In the genomic region with DNA sequence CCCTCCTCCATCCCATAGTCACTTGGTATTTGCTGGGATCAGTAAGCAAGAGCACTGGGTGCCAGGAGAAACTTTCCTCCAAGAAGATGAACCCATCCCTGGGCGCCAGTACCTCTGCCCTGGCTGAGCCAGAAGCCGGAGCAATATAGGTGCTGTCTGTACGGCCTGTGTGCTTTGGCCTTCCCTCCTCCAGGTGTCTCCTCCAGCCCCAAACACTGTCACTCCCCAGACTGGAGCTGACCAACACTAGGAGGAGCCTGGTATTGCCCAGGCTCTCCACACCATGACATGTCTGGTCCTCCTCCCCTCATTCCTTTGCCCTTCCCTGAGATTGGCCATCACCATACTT, we compare ENCODE assay signal across 22 cellular contexts. TPM values are rescaled to one million over a fixed set of nuclear protein-coding genes. Genes with fewer than 3 reads are reported as not detected.
A peak's percentile ranks its signal among the peaks of the same experiment; 100 is the strongest.
DNase-seq lines count a peak whose midpoint lies in the region; ATAC-seq, FAIRE-seq and TF ChIP-seq lines count a peak whose summit lies in the region.
"Had no signal": no experiment of that assay in that cellular context is flagged by ENCODE, and none has a peak within 500 bp of the region (broad histone marks: within the 10 kb centered on the region; RNA-seq: fewer than 3 reads in every experiment).

No MANE protein-coding gene starts in this region.

- no peak overlapping the region for H3K56ac ChIP-seq in mesendoderm (ENCODE audit: low read length)

- no peak overlapping the region for H2BK15ac ChIP-seq in mesendoderm (replicated peaks; ENCODE audit: low read depth)

- H3K79me2 ChIP-seq in K562 (ENCODE audit: control insufficient read depth, insufficient read depth, low read length) (peaks cover 8% of the 10 kb centered on the region; the same call in 2 of the 3 replicates), mesendoderm (ENCODE audit: control insufficient read depth, insufficient read depth, low read length) (no peaks in the 10 kb centered on the region)

- peaks cover 4 to 7% of the 10 kb centered on the region in 2 experiments; a peak in 4 of 5 replicates for H3K4me1 ChIP-seq in K562 (replicated peaks in 1 of 2; ENCODE audit: control insufficient read depth in 2 of 2, insufficient read depth in 2 of 2, low read length in 2 of 2)
- H3K4me1 ChIP-seq in mesendoderm (ENCODE audit: control insufficient read depth, low read depth, low read length): peaks cover 3% of the 10 kb centered on the region

- TF ChIP-seq CTCF in K562 (IDR thresholded peaks at IDR 0.05 in 2 of 3, conservative IDR thresholded peaks at IDR 0.05 in 1 of 3; ENCODE audit: insufficient read depth in 2 of 3, low read depth in 1 of 3, low read length in 3 of 3): peak in 2 of 3 experiments; percentile 26 to 37; a peak in 3 of 6 replicates

- no peak overlapping the region for H3K4ac ChIP-seq in mesendoderm (ENCODE audit: low read depth, low read length)

- TF ChIP-seq POLR2A in K562 (conservative IDR thresholded peaks at IDR 0.05): no peak

- intact Hi-C loops in K562 (cut with micrococcal nuclease): loop anchor here (10.0 kb wide), 2 partner anchors 209 to 279 kb away; no protein-coding TSS in a partner anchor

- no peak for TF ChIP-seq EP300 in K562 (IDR thresholded peaks at IDR 0.05; ENCODE audit: low read length)

- ATAC-seq in K562: no peak
- no peak for ATAC-seq in stimulated activated memory B cell treated with anti-CD40 and anti-IgM and Interleukin-4, amounts not matched to agents 10 μg/mL and 1 μg/mL and 100 μg/mL, for 72 hours
- ATAC-seq: PC-3, Right ventricle myocardium inferior had no signal

- H3K23ac ChIP-seq in mesendoderm (ENCODE audit: low read length): no peak overlapping the region

- H2BK5ac ChIP-seq in mesendoderm (ENCODE audit: low read length): no peak overlapping the region

- H3K27ac ChIP-seq in K562 (ENCODE audit: extremely low read depth, low read depth, low read length) (no peak overlapping the region), mesendoderm (ENCODE audit: low read depth, low read length) (no peak overlapping the region), substantia nigra (ENCODE audit: low read depth, low read length, poor library complexity, severe bottlenecking) (no peak overlapping the region)
- H3K27ac ChIP-seq: BLaER1, HL-60 had no signal

- H3K27me3 ChIP-seq in K562 (ENCODE audit: control insufficient read depth in 2 of 2, insufficient read depth in 2 of 2, low read length in 2 of 2): no peaks in the 10 kb centered on the region
- no peaks in the 10 kb centered on the region for H3K27me3 ChIP-seq in mesendoderm (ENCODE audit: insufficient read depth, low read length, poor library complexity)
- H3K27me3 ChIP-seq: BLaER1 had no signal

- no peaks in the 10 kb centered on the region for H3K9me3 Mint-ChIP-seq in activated CD4-positive, alpha-beta T cell treated with anti-CD3 and anti-CD28 coated beads, Interleukin-2, amount 10 ng/mL, durations not matched to agents 7 days and 5 days
- H3K9me3 Mint-ChIP-seq in stimulated activated memory B cell treated with anti-CD40 and anti-IgM and Interleukin-4, amounts not matched to agents 10 μg/mL and 1 μg/mL and 100 μg/mL, for 72 hours: no peaks in the 10 kb centered on the region

- CTCF ChIA-PET in activated CD4-positive, alpha-beta T cell treated with anti-CD3 and anti-CD28 coated beads, Interleukin-2, amount 10 ng/mL, durations not matched to agents 7 days and 5 days (lab: Charles Lee): interaction anchor here (1.4 to 2.0 kb wide), 2 partner anchors 10 to 32 kb away, joined by 3 to 5 read pairs; no protein-coding TSS in a partner anchor
- CTCF ChIA-PET in K562 (lab: Yijun Ruan, JAX; ENCODE audit: low intra/inter-chr PET ratio): no interaction called here

- H2AK5ac ChIP-seq in mesendoderm (ENCODE audit: low read length): no peak overlapping the region

- H3K4me3 ChIP-seq in K562 (no peak overlapping the region), mesendoderm (ENCODE audit: low read length) (no peak overlapping the region)
- H3K4me3 ChIP-seq: BLaER1, HAP-1 had no signal

- BruUV-seq in K562 (replicated peaks; lab: Mats Ljungman, UMichigan): no TSS peak

- no peaks in the 10 kb centered on the region for H3K36me3 Mint-ChIP-seq in activated CD4-positive, alpha-beta T cell treated with anti-CD3 and anti-CD28 coated beads, Interleukin-2, amount 10 ng/mL, durations not matched to agents 7 days and 5 days (ENCODE audit: low read depth)
- no peaks in the 10 kb centered on the region for H3K36me3 Mint-ChIP-seq in stimulated activated memory B cell treated with anti-CD40 and anti-IgM and Interleukin-4, amounts not matched to agents 10 μg/mL and 1 μg/mL and 100 μg/mL, for 72 hours

- H3K4me2 ChIP-seq in K562 (ENCODE audit: insufficient read depth, low read length): no peak overlapping the region
- H3K4me2 ChIP-seq in mesendoderm (ENCODE audit: low read length): no peak overlapping the region
- H3K4me2 ChIP-seq: BLaER1 had no signal

- H3K27ac Mint-ChIP-seq in activated CD4-positive, alpha-beta T cell treated with anti-CD3 and anti-CD28 coated beads, Interleukin-2, amount 10 ng/mL, durations not matched to agents 7 days and 5 days: peak overlapping the region; percentile 36
- H3K27ac Mint-ChIP-seq in stimulated activated memory B cell treated with anti-CD40 and anti-IgM and Interleukin-4, amounts not matched to agents 10 μg/mL and 1 μg/mL and 100 μg/mL, for 72 hours: no peak overlapping the region

- POLR2A ChIA-PET in activated CD4-positive, alpha-beta T cell treated with anti-CD3 and anti-CD28 coated beads, Interleukin-2, amount 10 ng/mL, durations not matched to agents 7 days and 5 days (lab: Charles Lee): no interaction called here
- POLR2A ChIA-PET in K562 (lab: Yijun Ruan, JAX): no interaction called here

- no peaks in the 10 kb centered on the region for H3K9me1 ChIP-seq in K562 (ENCODE audit: control insufficient read depth, insufficient read depth, low read length)

- no peak for DNase-seq in activated CD4-positive, alpha-beta T cell treated with anti-CD3 and anti-CD28 coated beads, Interleukin-2, amount 10 ng/mL, durations not matched to agents 7 days and 5 days
- no peak for DNase-seq in activated CD4-positive, alpha-beta T cell treated with anti-CD3 and anti-CD28 coated beads for 48 hours
- DNase-seq in K562 (ENCODE audit: extremely low read depth in 1 of 4, low spot score in 3 of 4) (no peak), mesendoderm (peak; percentile 59), urothelium cell line (ENCODE audit: low spot score) (no peak), substantia nigra (lab: John Stamatoyannopoulos, UW) (no peak)
- DNase-seq in stimulated activated CD4-positive, alpha-beta T cell treated with anti-CD3 and anti-CD28 coated beads, Interleukin-4, amount 100 ng/mL, for 4 hours: no peak
- DNase-seq: KBM-7, MV-4-11, NCI-H1417 treated with DMSO at 0.1 percent for 48 hours, NCI-H1930, NCI-H748 treated with DMSO at 0.1 percent for 48 hours, PC-3 had no signal

- FAIRE-seq in K562 (lab: Jason Lieb, UNC) (no peak), urothelium cell line (lab: Jason Lieb, UNC) (peak; percentile 37)
- FAIRE-seq: A204.1, GM19239 had no signal

- in situ Hi-C loops in K562 (cut with MboI): no loop called here

- WGBS in K562 (ENCODE audit: insufficient coverage, low coverage, missing lambda C conversion rate): 67% methylated on average over 2 of the region's 3 CpGs
- WGBS in mesendoderm (ENCODE audit: extremely low coverage, insufficient coverage, low lambda C conversion rate): no CpG with 5 or more reads among the region's 3 CpGs

- no peak overlapping the region for H4K5ac ChIP-seq in mesendoderm (ENCODE audit: low read length)

- H3K18ac ChIP-seq in mesendoderm (ENCODE audit: low read length): no peak overlapping the region

- no peak overlapping the region for H4K8ac ChIP-seq in mesendoderm (ENCODE audit: low read depth, low read length)

- no peak for TF ChIP-seq RAD21 in K562 (CRISPR knock-in tag; conservative IDR thresholded peaks at IDR 0.05 in 1 of 2, IDR thresholded peaks at IDR 0.05 in 1 of 2)

- H2AFZ ChIP-seq in K562 (ENCODE audit: low read depth, low read length): no peak overlapping the region

- H3K4me3 Mint-ChIP-seq in activated CD4-positive, alpha-beta T cell treated with anti-CD3 and anti-CD28 coated beads, Interleukin-2, amount 10 ng/mL, durations not matched to agents 7 days and 5 days: no peak overlapping the region
- no peak overlapping the region for H3K4me3 Mint-ChIP-seq in stimulated activated memory B cell treated with anti-CD40 and anti-IgM and Interleukin-4, amounts not matched to agents 10 μg/mL and 1 μg/mL and 100 μg/mL, for 72 hours

- H3K79me1 ChIP-seq in mesendoderm (ENCODE audit: low read length): no peaks in the 10 kb centered on the region

- no peaks in the 10 kb centered on the region for H3K27me3 Mint-ChIP-seq in activated CD4-positive, alpha-beta T cell treated with anti-CD3 and anti-CD28 coated beads, Interleukin-2, amount 10 ng/mL, durations not matched to agents 7 days and 5 days
- H3K27me3 Mint-ChIP-seq in stimulated activated memory B cell treated with anti-CD40 and anti-IgM and Interleukin-4, amounts not matched to agents 10 μg/mL and 1 μg/mL and 100 μg/mL, for 72 hours: no peaks in the 10 kb centered on the region

- no peaks in the 10 kb centered on the region for H3K9me3 ChIP-seq in K562 (replicated peaks; ENCODE audit: control insufficient read depth, insufficient read depth, low read depth, low read length)
- H3K9me3 ChIP-seq: BLaER1, HAP-1 had no signal

- H3K9ac ChIP-seq in K562 (ENCODE audit: insufficient read depth in 1 of 2, low read depth in 2 of 2, low read length in 2 of 2) (no peak overlapping the region), mesendoderm (ENCODE audit: low read length) (no peak overlapping the region)
- H3K9ac ChIP-seq: BLaER1 had no signal

- H4K20me1 ChIP-seq in K562 (replicated peaks; ENCODE audit: control insufficient read depth, insufficient read depth, low read length): no peaks in the 10 kb centered on the region
- H4K20me1 ChIP-seq: BLaER1 had no signal

- no peak overlapping the region for H2BK120ac ChIP-seq in mesendoderm (ENCODE audit: low read depth, low read length)

- peaks cover 13% of the 10 kb centered on the region for H3K4me1 Mint-ChIP-seq in activated CD4-positive, alpha-beta T cell treated with anti-CD3 and anti-CD28 coated beads, Interleukin-2, amount 10 ng/mL, durations not matched to agents 7 days and 5 days
- peaks cover 14% of the 10 kb centered on the region for H3K4me1 Mint-ChIP-seq in stimulated activated memory B cell treated with anti-CD40 and anti-IgM and Interleukin-4, amounts not matched to agents 10 μg/mL and 1 μg/mL and 100 μg/mL, for 72 hours

- H3K36me3 ChIP-seq in K562 (ENCODE audit: control insufficient read depth, insufficient read depth, low read length): no peaks in the 10 kb centered on the region
- no peaks in the 10 kb centered on the region for H3K36me3 ChIP-seq in mesendoderm (ENCODE audit: control insufficient read depth, insufficient read depth, low read length)
- H3K36me3 ChIP-seq: BLaER1, HAP-1 had no signal

RNA-seq across cellular contexts. Expression of a gene that starts 4.9 kb away (rescaled TPM):
- total RNA-seq in activated CD4-positive, alpha-beta T cell treated with anti-CD3 and anti-CD28 coated beads, Interleukin-2, amount 10 ng/mL, durations not matched to agents 7 days and 5 days: 10 to 100 TPM; 17.0 to 17.8 TPM
- total RNA-seq in K562 (2011; cell fraction: chromatin; rRNA removed; ENCODE audit: low replicate concordance): 15.2 and 32.8 TPM in 2 replicates
- total RNA-seq in K562 (2011; cell fraction: nucleolus; rRNA removed): 24.2 and 29.0 TPM in 2 replicates
- 24.8 and 26.6 TPM in 2 replicates for total RNA-seq in K562 (2011; cell fraction: nucleoplasm; rRNA removed)
- total RNA-seq in K562 (2014; rRNA removed) (15.7 and 16.1 TPM in 2 replicates), K562 (2014; rRNA removed; fragmentation: Illumina TruSeq; extraction: Trizol) (10.6 and 12.1 TPM in 2 replicates), K562 (2015; rRNA removed; fragmentation: Illumina TruSeq; extraction: Trizol) (16.5 and 18.0 TPM in 2 replicates), K562 (2021) (10.8 and 16.0 TPM in 2 replicates)
- polyA plus RNA-seq in K562 (2011; rRNA removed) (10.7 and 12.0 TPM in 2 replicates), K562 (2014; fragmentation: Illumina TruSeq; extraction: Trizol) (17.8 and 20.0 TPM in 2 replicates), K562 (2014; fragmentation: Nextera tagmentation; extraction: Ambion mirVana) (10 to 100 TPM in 1 of 2 experiments, 1 to 10 TPM in 1; 8.6 to 12.2 TPM), K562 (2014; rRNA removed) (13.8 and 15.4 TPM in 2 replicates)
- 12.6 and 21.3 TPM in 2 replicates for polyA plus RNA-seq in K562 (2011; cell fraction: cytosol; rRNA removed)
- 18.9 and 26.7 TPM in 2 replicates for polyA plus RNA-seq in K562 (2011; cell fraction: nucleus; rRNA removed)
- 16.9 and 25.5 TPM in 2 replicates for polyA plus RNA-seq in K562 (2012)
- 6.4 and 8.0 TPM in 2 replicates for polyA minus RNA-seq in K562 (2011; rRNA and poly(A)+ RNA removed)
- 5.8 and 10.6 TPM in 2 replicates for polyA minus RNA-seq in K562 (2011; cell fraction: cytosol; rRNA and poly(A)+ RNA removed)
- 16.4 and 23.4 TPM in 2 replicates for polyA minus RNA-seq in K562 (2011; cell fraction: nucleus; rRNA and poly(A)+ RNA removed)
- polyA plus RNA-seq in mesendoderm (2013, experiment 1 of 2): 13.4 TPM
- 13.7 TPM for polyA plus RNA-seq in mesendoderm (2013, experiment 2 of 2)

RNA-seq across cellular contexts. Expression of a gene that starts 5.0 kb away (rescaled TPM):
- total RNA-seq in activated CD4-positive, alpha-beta T cell treated with anti-CD3 and anti-CD28 coated beads, Interleukin-2, amount 10 ng/mL, durations not matched to agents 7 days and 5 days: 10 to 100 TPM; 11.9 to 13.8 TPM
- total RNA-seq in K562 (2011; cell fraction: chromatin; rRNA removed; ENCODE audit: low replicate concordance): 80.6 and 94.2 TPM in 2 replicates
- total RNA-seq in K562 (2011; cell fraction: nucleolus; rRNA removed): 40.1 and 42.7 TPM in 2 replicates
- total RNA-seq in K562 (2011; cell fraction: nucleoplasm; rRNA removed): 38.5 and 58.5 TPM in 2 replicates
- total RNA-seq in K562 (2014; rRNA removed) (8.0 and 9.7 TPM in 2 replicates), K562 (2014; rRNA removed; fragmentation: Illumina TruSeq; extraction: Trizol) (6.0 and 8.4 TPM in 2 replicates), K562 (2015; rRNA removed; fragmentation: Illumina TruSeq; extraction: Trizol) (7.8 and 9.6 TPM in 2 replicates), K562 (2021) (16.6 and 23.0 TPM in 2 replicates)
- polyA plus RNA-seq in K562 (2011; rRNA removed) (10.9 and 16.1 TPM in 2 replicates), K562 (2014; fragmentation: Illumina TruSeq; extraction: Trizol) (6.6 and 7.5 TPM in 2 replicates), K562 (2014; fragmentation: Nextera tagmentation; extraction: Ambion mirVana) (under 1 TPM; 0.39 to 0.74 TPM), K562 (2014; rRNA removed) (12.1 and 12.7 TPM in 2 replicates)
- 7.6 and 10.2 TPM in 2 replicates for polyA plus RNA-seq in K562 (2011; cell fraction: cytosol; rRNA removed)
- polyA plus RNA-seq in K562 (2011; cell fraction: nucleus; rRNA removed): 71.3 and 91.6 TPM in 2 replicates
- polyA plus RNA-seq in K562 (2012): 7.0 and 11.8 TPM in 2 replicates
- 12.9 and 18.1 TPM in 2 replicates for polyA minus RNA-seq in K562 (2011; rRNA and poly(A)+ RNA removed)
- 11.9 and 15.5 TPM in 2 replicates for polyA minus RNA-seq in K562 (2011; cell fraction: cytosol; rRNA and poly(A)+ RNA removed)
- 27.3 and 33.8 TPM in 2 replicates for polyA minus RNA-seq in K562 (2011; cell fraction: nucleus; rRNA and poly(A)+ RNA removed)
- polyA plus RNA-seq in mesendoderm (2013, experiment 1 of 2): 13.4 TPM
- polyA plus RNA-seq in mesendoderm (2013, experiment 2 of 2): 13.7 TPM

RNA-seq across cellular contexts. Expression of a gene that starts 51.2 kb away (rescaled TPM):
- 10 to 100 TPM; 15.0 to 15.4 TPM for total RNA-seq in activated CD4-positive, alpha-beta T cell treated with anti-CD3 and anti-CD28 coated beads, Interleukin-2, amount 10 ng/mL, durations not matched to agents 7 days and 5 days
- 4.8 and 8.6 TPM in 2 replicates for total RNA-seq in K562 (2011; cell fraction: chromatin; rRNA removed; ENCODE audit: low replicate concordance)
- total RNA-seq in K562 (2011; cell fraction: nucleolus; rRNA removed): 2.8 and 3.7 TPM in 2 replicates
- total RNA-seq in K562 (2011; cell fraction: nucleoplasm; rRNA removed): 7.8 and 14.2 TPM in 2 replicates
- total RNA-seq in K562 (2014; rRNA removed): 9.7 and 12.3 TPM in 2 replicates
- 15.4 and 16.6 TPM in 2 replicates for total RNA-seq in K562 (2014; rRNA removed; fragmentation: Illumina TruSeq; extraction: Trizol)
- total RNA-seq in K562 (2015; rRNA removed; fragmentation: Illumina TruSeq; extraction: Trizol): 11.2 and 12.0 TPM in 2 replicates
- total RNA-seq in K562 (2021): 13.1 and 14.0 TPM in 2 replicates
- 12.2 and 17.4 TPM in 2 replicates for polyA plus RNA-seq in K562 (2011; rRNA removed)
- polyA plus RNA-seq in K562 (2011; cell fraction: cytosol; rRNA removed): 7.0 and 10.5 TPM in 2 replicates
- polyA plus RNA-seq in K562 (2011; cell fraction: nucleus; rRNA removed): 5.1 and 5.2 TPM in 2 replicates
- polyA plus RNA-seq in K562 (2012): 6.9 and 7.1 TPM in 2 replicates
- 12.0 and 14.0 TPM in 2 replicates for polyA plus RNA-seq in K562 (2014; fragmentation: Illumina TruSeq; extraction: Trizol)
- 1 to 10 TPM; 3.3 to 4.7 TPM for polyA plus RNA-seq in K562 (2014; fragmentation: Nextera tagmentation; extraction: Ambion mirVana)
- polyA plus RNA-seq in K562 (2014; rRNA removed): 8.5 and 10.0 TPM in 2 replicates
- 18.8 and 23.4 TPM in 2 replicates for polyA minus RNA-seq in K562 (2011; rRNA and poly(A)+ RNA removed)
- polyA minus RNA-seq in K562 (2011; cell fraction: cytosol; rRNA and poly(A)+ RNA removed): 6.7 and 11.8 TPM in 2 replicates
- polyA minus RNA-seq in K562 (2011; cell fraction: nucleus; rRNA and poly(A)+ RNA removed): 2.8 and 4.6 TPM in 2 replicates
- 7.0 TPM for polyA plus RNA-seq in mesendoderm (2013, experiment 1 of 2)
- polyA plus RNA-seq in mesendoderm (2013, experiment 2 of 2): 7.3 TPM

RNA-seq across cellular contexts. Expression of a gene that starts 51.5 kb away (rescaled TPM):
- total RNA-seq in activated CD4-positive, alpha-beta T cell treated with anti-CD3 and anti-CD28 coated beads, Interleukin-2, amount 10 ng/mL, durations not matched to agents 7 days and 5 days: under 1 TPM; 0.10 to 0.27 TPM
- 0.16 and 0.56 TPM in 2 replicates for total RNA-seq in K562 (2011; cell fraction: chromatin; rRNA removed; ENCODE audit: low replicate concordance)
- not detected in 2 replicates for total RNA-seq in K562 (2011; cell fraction: nucleolus; rRNA removed)
- 0.23 TPM in 1 of 2 replicates, not detected in the other for total RNA-seq in K562 (2011; cell fraction: nucleoplasm; rRNA removed)
- total RNA-seq in K562 (2014; rRNA removed) (0.18 and 0.49 TPM in 2 replicates), K562 (2014; rRNA removed; fragmentation: Illumina TruSeq; extraction: Trizol) (0.25 and 0.86 TPM in 2 replicates), K562 (2015; rRNA removed; fragmentation: Illumina TruSeq; extraction: Trizol) (0.54 and 0.72 TPM in 2 replicates), K562 (2021) (0.11 and 0.22 TPM in 2 replicates)
- polyA plus RNA-seq in K562 (2011; rRNA removed) (0.04 and 0.32 TPM in 2 replicates), K562 (2014; fragmentation: Illumina TruSeq; extraction: Trizol) (0.17 and 0.42 TPM in 2 replicates), K562 (2014; fragmentation: Nextera tagmentation; extraction: Ambion mirVana) (under 1 TPM; 0.20 to 0.22 TPM), K562 (2014; rRNA removed) (0.29 TPM in 1 of 2 replicates, not detected in the other)
- 0.62 TPM in 1 of 2 replicates, not detected in the other for polyA plus RNA-seq in K562 (2011; cell fraction: cytosol; rRNA removed)
- 0.10 and 0.37 TPM in 2 replicates for polyA plus RNA-seq in K562 (2011; cell fraction: nucleus; rRNA removed)
- polyA plus RNA-seq in K562 (2012): 0.25 and 0.26 TPM in 2 replicates
- 0.33 and 0.63 TPM in 2 replicates for polyA minus RNA-seq in K562 (2011; rRNA and poly(A)+ RNA removed)
- not detected in 2 replicates for polyA minus RNA-seq in K562 (2011; cell fraction: cytosol; rRNA and poly(A)+ RNA removed)
- polyA minus RNA-seq in K562 (2011; cell fraction: nucleus; rRNA and poly(A)+ RNA removed): 0.40 TPM in 1 of 2 replicates, not detected in the other
- 1.4 TPM for polyA plus RNA-seq in mesendoderm (2013, experiment 1 of 2)
- polyA plus RNA-seq in mesendoderm (2013, experiment 2 of 2): 1.5 TPM

RNA-seq across cellular contexts. Expression of a gene that starts 54.7 kb away (rescaled TPM):
- not detected for total RNA-seq in activated CD4-positive, alpha-beta T cell treated with anti-CD3 and anti-CD28 coated beads, Interleukin-2, amount 10 ng/mL, durations not matched to agents 7 days and 5 days
- not detected in 2 replicates for total RNA-seq in K562 (2011; cell fraction: chromatin; rRNA removed; ENCODE audit: low replicate concordance)
- total RNA-seq in K562 (2011; cell fraction: nucleolus; rRNA removed): not detected in 2 replicates
- total RNA-seq in K562 (2011; cell fraction: nucleoplasm; rRNA removed): not detected in 2 replicates
- not detected in 2 replicates for total RNA-seq in K562 (2014; rRNA removed)
- total RNA-seq in K562 (2014; rRNA removed; fragmentation: Illumina TruSeq; extraction: Trizol): not detected in 2 replicates
- not detected in 2 replicates for total RNA-seq in K562 (2015; rRNA removed; fragmentation: Illumina TruSeq; extraction: Trizol)
- not detected in 2 replicates for total RNA-seq in K562 (2021)
- not detected in 2 replicates for polyA plus RNA-seq in K562 (2011; rRNA removed)
- not detected in 2 replicates for polyA plus RNA-seq in K562 (2011; cell fraction: cytosol; rRNA removed)
- not detected in 2 replicates for polyA plus RNA-seq in K562 (2011; cell fraction: nucleus; rRNA removed)
- polyA plus RNA-seq in K562 (2012): not detected in 2 replicates
- not detected in 2 replicates for polyA plus RNA-seq in K562 (2014; fragmentation: Illumina TruSeq; extraction: Trizol)
- polyA plus RNA-seq in K562 (2014; fragmentation: Nextera tagmentation; extraction: Ambion mirVana): not detected
- not detected in 2 replicates for polyA plus RNA-seq in K562 (2014; rRNA removed)
- not detected in 2 replicates for polyA minus RNA-seq in K562 (2011; rRNA and poly(A)+ RNA removed)
- not detected in 2 replicates for polyA minus RNA-seq in K562 (2011; cell fraction: cytosol; rRNA and poly(A)+ RNA removed)
- polyA minus RNA-seq in K562 (2011; cell fraction: nucleus; rRNA and poly(A)+ RNA removed): not detected in 2 replicates
- 0.11 TPM for polyA plus RNA-seq in mesendoderm (2013, experiment 1 of 2)
- polyA plus RNA-seq in mesendoderm (2013, experiment 2 of 2): 0.15 TPM
- total RNA-seq: Daoy, NCI-H460, PC-3, Right ventricle myocardium inferior had no signal
